ENCODE assay signal across 19 cellular contexts in the genomic region with DNA sequence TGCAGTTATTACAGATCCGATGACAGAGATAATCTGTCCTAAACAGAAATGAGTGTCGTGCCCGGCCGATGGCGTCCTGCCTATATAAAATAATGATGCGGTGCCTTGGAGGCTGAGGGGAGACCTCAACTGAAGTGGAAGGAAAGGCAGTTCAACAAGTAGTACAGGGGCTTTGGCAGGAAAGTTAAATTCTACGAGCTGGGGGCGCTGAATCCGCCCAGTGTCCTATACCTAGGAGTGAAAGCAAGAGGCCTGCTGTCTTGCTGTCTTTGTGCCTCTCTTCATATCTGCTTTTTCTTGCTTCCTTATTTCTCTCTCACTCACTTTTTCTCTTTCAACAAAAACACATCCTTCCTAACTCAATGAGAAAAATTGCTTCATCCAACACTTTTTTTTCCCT.
DNase-seq lines count a peak whose midpoint lies in the region; ATAC-seq, FAIRE-seq and TF ChIP-seq lines count a peak whose summit lies in the region.
"Had no signal": no experiment of that assay in that cellular context is flagged by ENCODE, and none has a peak within 500 bp of the region (broad histone marks: within the 10 kb centered on the region; RNA-seq: fewer than 3 reads in every experiment).

No MANE protein-coding gene starts in this region.

- no peaks in the 10 kb centered on the region for H3K9me2 ChIP-seq in SK-N-SH

- H3K9me3 Mint-ChIP-seq in naive B cell, result peaks cover 0 to 4% (median 0%) of the 10 kb centered on the region in 7 donors

- H4K20me1 ChIP-seq in SK-N-SH (ENCODE audit: insufficient read depth), result no peaks in the 10 kb centered on the region
- H4K20me1 ChIP-seq: BLaER1 had no signal

- CTCF ChIA-PET in SK-N-SH (lab: Yijun Ruan, JAX), result no interaction called here

- DNase-seq in COLO668 (lab: John Stamatoyannopoulos, UW; ENCODE audit: unreplicated experiment), result peak; percentile 52
- no peak for DNase-seq in HFF-Myc (ENCODE audit: extremely low read depth, low read depth)
- no peak for DNase-seq in naive B cell
- DNase-seq in mucosa of gallbladder (ENCODE audit: low spot score), result no peak
- DNase-seq in GM12892 (ENCODE audit: insufficient read length), result no peak
- no peak for DNase-seq in SK-N-SH
- no peak for DNase-seq in AG08396 (ENCODE audit: low spot score)
- DNase-seq: activated naive CD4-positive, alpha-beta T cell treated with anti-CD3 and anti-CD28 coated beads, Interleukin-2, amount 50 U/mL, for 16 hours; effector CD4-positive, alpha-beta T cell; esophagus squamous epithelium; GDM1; KG1; NCI-H1105; NCI-H774 had no signal

- peaks cover 6% of the 10 kb centered on the region; the same call in 1 of the 2 replicates for H3K27me3 ChIP-seq in SK-N-SH (ENCODE audit: insufficient read depth)
- H3K27me3 ChIP-seq: esophagus squamous epithelium had no signal

- TF ChIP-seq CTCF in HFF-Myc (IDR thresholded peaks at IDR 0.05; ENCODE audit: low read depth, low read length, missing control alignments) (peak; percentile 3), VCaP (conservative IDR thresholded peaks at IDR 0.05) (peak; percentile 67), SK-N-SH (IDR thresholded peaks at IDR 0.05) (no peak)

- peaks cover 12 to 59% (median 35%) of the 10 kb centered on the region in 3 donors for H3K4me1 Mint-ChIP-seq in naive B cell

- no peak overlapping the region for H3K27ac ChIP-seq in VCaP
- no peak overlapping the region for H3K27ac ChIP-seq in SK-N-SH (ENCODE audit: low read depth in 2 of 2, low read length in 1 of 2)
- H3K27ac ChIP-seq: BLaER1, esophagus squamous epithelium, prostate gland had no signal

- H3K9ac ChIP-seq in SK-N-SH, result no peak overlapping the region
- H3K9ac ChIP-seq: BLaER1 had no signal

- no peaks in the 10 kb centered on the region for H3K9me3 ChIP-seq in SK-N-SH
- H3K9me3 ChIP-seq: BLaER1, esophagus squamous epithelium, prostate gland had no signal

- TF ChIP-seq POLR2A in GM12892 (IDR thresholded peaks at IDR 0.05; ENCODE audit: low read depth, low read length), result no peak

- H3K4me3 ChIP-seq in HFF-Myc (replicated peaks; ENCODE audit: low read depth, low read length) (no peak overlapping the region), SK-N-SH (ENCODE audit: low read depth in 2 of 2, low read length in 1 of 2) (no peak overlapping the region)
- H3K4me3 ChIP-seq: BLaER1, esophagus squamous epithelium, prostate gland had no signal

- H3K4me1 ChIP-seq in SK-N-SH (ENCODE audit: control insufficient read depth in 1 of 2, insufficient read depth in 2 of 2, low read depth in 1 of 2, low read length in 1 of 2), result no peaks in the 10 kb centered on the region
- H3K4me1 ChIP-seq: esophagus squamous epithelium, prostate gland had no signal

- TF ChIP-seq RAD21 in SK-N-SH (IDR thresholded peaks at IDR 0.05; ENCODE audit: low read length), result no peak

- H2AFZ ChIP-seq in SK-N-SH (ENCODE audit: low read depth), result no peak overlapping the region

- H3K4me3 Mint-ChIP-seq in naive B cell, result peak overlapping the region in 2 of 8 donors; percentile 3 to 11

- 35% methylated on average over 9 of the region's 9 CpGs for WGBS in SK-N-SH (ENCODE audit: low lambda C conversion rate)

- H3F3A ChIP-seq in SK-N-SH (replicated peaks; ENCODE audit: insufficient read depth), result no peaks in the 10 kb centered on the region

- no peak overlapping the region for H3K4me2 ChIP-seq in SK-N-SH
- H3K4me2 ChIP-seq: BLaER1 had no signal

- H3K27ac Mint-ChIP-seq in naive B cell, result peak overlapping the region; percentile 19 to 91 (median 46)

- peak; percentile 52 to 81 for ATAC-seq in naive B cell (ENCODE audit: low read depth in 2 of 2)
- ATAC-seq: activated CD4-positive, CD25-positive, alpha-beta regulatory T cell treated with anti-CD3 and anti-CD28 coated beads, Interleukin-2, amount 50 U/mL, for 24 hours had no signal

- no peak for FAIRE-seq in GM12892 (lab: Jason Lieb, UNC)
- FAIRE-seq: D721Med had no signal

- no peaks in the 10 kb centered on the region for H3K79me2 ChIP-seq in SK-N-SH (ENCODE audit: insufficient read depth)

- POLR2A ChIA-PET in SK-N-SH (lab: Yijun Ruan, JAX), result no interaction called here

- TF ChIP-seq EP300 in SK-N-SH (IDR thresholded peaks at IDR 0.05; ENCODE audit: borderline replicate concordance in 1 of 2, low read depth in 1 of 2, low read length in 1 of 2), result no peak

- no peaks in the 10 kb centered on the region for H3K36me3 Mint-ChIP-seq in naive B cell

- no peaks in the 10 kb centered on the region for H3K36me3 ChIP-seq in SK-N-SH (replicated peaks in 1 of 2; ENCODE audit: control insufficient read depth in 1 of 2, insufficient read depth in 2 of 2, low read length in 1 of 2)
- H3K36me3 ChIP-seq: BLaER1, esophagus squamous epithelium, prostate gland had no signal

- H3K27me3 Mint-ChIP-seq in naive B cell, result no peaks in the 10 kb centered on the region

TF ChIP-seq in SK-N-SH, 30 proteins besides CTCF, POLR2A, EP300 and RAD21:
- TF ChIP-seq MXI1 (IDR thresholded peaks at IDR 0.05; ENCODE audit: low read depth, low read length) (no peak), RXRA (IDR thresholded peaks at IDR 0.05; ENCODE audit: borderline replicate concordance, low read depth) (no peak), NRF1 (IDR thresholded peaks at IDR 0.05; ENCODE audit: low read depth, low read length) (no peak), POLR2AphosphoS5 (IDR thresholded peaks at IDR 0.05; ENCODE audit: low read depth, low read length) (no peak)
- TF ChIP-seq, protein P1, sequence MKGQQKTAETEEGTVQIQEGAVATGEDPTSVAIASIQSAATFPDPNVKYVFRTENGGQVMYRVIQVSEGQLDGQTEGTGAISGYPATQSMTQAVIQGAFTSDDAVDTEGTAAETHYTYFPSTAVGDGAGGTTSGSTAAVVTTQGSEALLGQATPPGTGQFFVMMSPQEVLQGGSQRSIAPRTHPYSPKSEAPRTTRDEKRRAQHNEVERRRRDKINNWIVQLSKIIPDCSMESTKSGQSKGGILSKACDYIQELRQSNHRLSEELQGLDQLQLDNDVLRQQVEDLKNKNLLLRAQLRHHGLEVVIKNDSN (IDR thresholded peaks at IDR 0.05; ENCODE audit: borderline replicate concordance, low read depth), result no peak
- TF ChIP-seq, protein P2, sequence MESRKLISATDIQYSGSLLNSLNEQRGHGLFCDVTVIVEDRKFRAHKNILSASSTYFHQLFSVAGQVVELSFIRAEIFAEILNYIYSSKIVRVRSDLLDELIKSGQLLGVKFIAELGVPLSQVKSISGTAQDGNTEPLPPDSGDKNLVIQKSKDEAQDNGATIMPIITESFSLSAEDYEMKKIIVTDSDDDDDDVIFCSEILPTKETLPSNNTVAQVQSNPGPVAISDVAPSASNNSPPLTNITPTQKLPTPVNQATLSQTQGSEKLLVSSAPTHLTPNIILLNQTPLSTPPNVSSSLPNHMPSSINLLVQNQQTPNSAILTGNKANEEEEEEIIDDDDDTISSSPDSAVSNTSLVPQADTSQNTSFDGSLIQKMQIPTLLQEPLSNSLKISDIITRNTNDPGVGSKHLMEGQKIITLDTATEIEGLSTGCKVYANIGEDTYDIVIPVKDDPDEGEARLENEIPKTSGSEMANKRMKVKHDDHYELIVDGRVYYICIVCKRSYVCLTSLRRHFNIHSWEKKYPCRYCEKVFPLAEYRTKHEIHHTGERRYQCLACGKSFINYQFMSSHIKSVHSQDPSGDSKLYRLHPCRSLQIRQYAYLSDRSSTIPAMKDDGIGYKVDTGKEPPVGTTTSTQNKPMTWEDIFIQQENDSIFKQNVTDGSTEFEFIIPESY (IDR thresholded peaks at IDR 0.05; ENCODE audit: borderline replicate concordance, low read depth), result no peak
